ENCODE assay signal across 16 cellular contexts in genomic region chrX:149493567-149494562, GRCh38. TPM values are rescaled to one million over a fixed set of nuclear protein-coding genes. Genes with fewer than 3 reads are reported as not detected.
A peak's percentile ranks its signal among the peaks of the same experiment; 100 is the strongest.
DNase-seq lines count a peak whose midpoint lies in the region; ATAC-seq, FAIRE-seq and TF ChIP-seq lines count a peak whose summit lies in the region.
"Had no signal": no experiment of that assay in that cellular context is flagged by ENCODE, and none has a peak within 500 bp of the region (broad histone marks: within the 10 kb centered on the region; RNA-seq: fewer than 3 reads in every experiment).

No MANE protein-coding gene starts in this region.

- H4K91ac ChIP-seq in neuronal stem cell (ENCODE audit: low read depth, low read length, poor library complexity), result no peak overlapping the region

- TF ChIP-seq CTCF in right atrium auricular region (IDR thresholded peaks at IDR 0.05) (peak in 1 of 2 donors; percentile 25), thyroid gland (IDR thresholded peaks at IDR 0.05) (no peak)

- no peak overlapping the region for H3K4me3 Mint-ChIP-seq in T-helper 17 cell
- no peak overlapping the region for H3K4me3 Mint-ChIP-seq in activated naive CD4-positive, alpha-beta T cell treated with anti-CD3 and anti-CD28 coated beads, Interleukin-2, amount 10 ng/mL, durations not matched to agents 7 days and 5 days
- H3K4me3 Mint-ChIP-seq: activated CD4-positive, alpha-beta T cell treated with anti-CD3 and anti-CD28 coated beads, Interleukin-2, amount 10 ng/mL, durations not matched to agents 24 days and 14 days had no signal

- no peaks in the 10 kb centered on the region for H3K9me3 Mint-ChIP-seq in activated naive CD4-positive, alpha-beta T cell treated with anti-CD3 and anti-CD28 coated beads, Interleukin-2, amount 10 ng/mL, durations not matched to agents 7 days and 5 days
- H3K9me3 Mint-ChIP-seq: activated CD4-positive, alpha-beta T cell treated with anti-CD3 and anti-CD28 coated beads, Interleukin-2, amount 10 ng/mL, durations not matched to agents 24 days and 14 days had no signal

- H3K4ac ChIP-seq in neuronal stem cell (ENCODE audit: low read length), result no peak overlapping the region

- ATAC-seq in T-helper 17 cell, result peak; percentile 19

- H3K4me1 ChIP-seq in right atrium auricular region (peaks cover 0 to 4% of the 10 kb centered on the region in 2 donors), thyroid gland (no peaks in the 10 kb centered on the region), neuronal stem cell (ENCODE audit: control insufficient read depth in 2 of 2, insufficient read depth in 1 of 2, low read depth in 1 of 2, low read length in 2 of 2) (no peaks in the 10 kb centered on the region)

- H4K8ac ChIP-seq in neuronal stem cell (ENCODE audit: low read depth, low read length), result no peak overlapping the region

- FAIRE-seq in H54 (lab: Jason Lieb, UNC), result no peak

- H3K27me3 ChIP-seq in right atrium auricular region (no peaks in the 10 kb centered on the region), thyroid gland (no peaks in the 10 kb centered on the region), neuronal stem cell (ENCODE audit: control insufficient read depth in 3 of 3, insufficient read depth in 3 of 3, low read depth in 1 of 3, low read length in 3 of 3) (no peaks in the 10 kb centered on the region)

- H3K36me3 ChIP-seq in right atrium auricular region (peaks cover 41% of the 10 kb centered on the region), thyroid gland (peaks cover 22 to 32% of the 10 kb centered on the region in 2 donors), neuronal stem cell (replicated peaks in 1 of 2; ENCODE audit: control insufficient read depth in 2 of 2, insufficient read depth in 2 of 2, low read length in 2 of 2) (peaks cover 41 to 92% of the 10 kb centered on the region in 2 donors)

- H3K27ac ChIP-seq in right atrium auricular region, result peak overlapping the region; percentile 54 to 73
- no peak overlapping the region for H3K27ac ChIP-seq in thyroid gland
- no peak overlapping the region for H3K27ac ChIP-seq in neuronal stem cell (replicated peaks; ENCODE audit: low read length)
- H3K27ac ChIP-seq: HL-60 had no signal

- peak; percentile 4 for DNase-seq in NCI-H82 (lab: John Stamatoyannopoulos, UW)
- no peak for DNase-seq in NCI-H82 treated with DMSO at 0.1 percent for 48 hours (lab: John Stamatoyannopoulos, UW; ENCODE audit: unreplicated experiment)
- no peak for DNase-seq in T-helper 17 cell
- DNase-seq in right atrium auricular region (ENCODE audit: low spot score), result no peak
- peak; percentile 20 to 27 for DNase-seq in thyroid gland
- DNase-seq in activated naive CD4-positive, alpha-beta T cell treated with anti-CD3 and anti-CD28 coated beads, Interleukin-2, amount 10 ng/mL, durations not matched to agents 7 days and 5 days, result no peak
- DNase-seq in H54 (ENCODE audit: insufficient read length, low spot score), result no peak
- no peak for DNase-seq in neuronal stem cell (ENCODE audit: low spot score)
- DNase-seq: activated CD4-positive, alpha-beta T cell treated with anti-CD3 and anti-CD28 coated beads, Interleukin-2, amount 10 ng/mL, durations not matched to agents 24 days and 14 days; activated naive CD4-positive, alpha-beta T cell treated with Interleukin-2 at 50 U/mL for 16 hours; DMS79 treated with DMSO at 0.1 percent for 48 hours; NCI-H1105 treated with DMSO at 0.1 percent for 48 hours; NCI-H524 treated with DMSO at 0.1 percent for 48 hours had no signal

- no peak overlapping the region for H3K4me2 ChIP-seq in neuronal stem cell (ENCODE audit: insufficient read depth, low read length, poor library complexity, severe bottlenecking)

- H2AFZ ChIP-seq in neuronal stem cell (ENCODE audit: low read length), result no peak overlapping the region

- H3K18ac ChIP-seq in neuronal stem cell (ENCODE audit: low read length), result no peak overlapping the region

- H3K79me1 ChIP-seq in neuronal stem cell (ENCODE audit: low read depth, low read length), result no peaks in the 10 kb centered on the region

- H3K9ac ChIP-seq in neuronal stem cell (ENCODE audit: low read depth, low read length, poor library complexity), result no peak overlapping the region

- 69 to 71% methylated on average over 11 to 13 of the region's 13 CpGs for WGBS in thyroid gland, 2 donors
- no CpG with 5 or more reads among the region's 13 CpGs for WGBS in neuronal stem cell (ENCODE audit: extremely low coverage in 2 of 2, insufficient read length in 2 of 2, insufficient replicate concordance in 1 of 2), 2 donors

- peaks cover 5% of the 10 kb centered on the region for H3K36me3 Mint-ChIP-seq in T-helper 17 cell (ENCODE audit: low read depth)
- H3K36me3 Mint-ChIP-seq in activated naive CD4-positive, alpha-beta T cell treated with anti-CD3 and anti-CD28 coated beads, Interleukin-2, amount 10 ng/mL, durations not matched to agents 7 days and 5 days, result peaks cover 20% of the 10 kb centered on the region

- no peak overlapping the region for H2AK5ac ChIP-seq in neuronal stem cell (ENCODE audit: low read depth, low read length)

- H3K9me3 ChIP-seq in T-helper 17 cell (ENCODE audit: control insufficient read depth, low read length, poor library complexity, severe bottlenecking), result no peaks in the 10 kb centered on the region
- H3K9me3 ChIP-seq in right atrium auricular region, result no peaks in the 10 kb centered on the region
- H3K9me3 ChIP-seq in thyroid gland, result no peaks in the 10 kb centered on the region
- H3K9me3 ChIP-seq in neuronal stem cell (replicated peaks in 1 of 2; ENCODE audit: control insufficient read depth in 2 of 2, insufficient read depth in 1 of 2, low read depth in 1 of 2, low read length in 2 of 2), result peaks cover 0 to 2% of the 10 kb centered on the region in 2 donors

- CTCF ChIA-PET in activated naive CD4-positive, alpha-beta T cell treated with anti-CD3 and anti-CD28 coated beads, Interleukin-2, amount 10 ng/mL, durations not matched to agents 7 days and 5 days (lab: Charles Lee), result interaction anchor here (0.9 kb wide), 1 partner anchor 337 kb away, joined by 3 read pairs; no protein-coding TSS in a partner anchor

- no peaks in the 10 kb centered on the region for H3K27me3 Mint-ChIP-seq in T-helper 17 cell
- H3K27me3 Mint-ChIP-seq in activated naive CD4-positive, alpha-beta T cell treated with anti-CD3 and anti-CD28 coated beads, Interleukin-2, amount 10 ng/mL, durations not matched to agents 7 days and 5 days, result no peaks in the 10 kb centered on the region
- H3K27me3 Mint-ChIP-seq: activated CD4-positive, alpha-beta T cell treated with anti-CD3 and anti-CD28 coated beads, Interleukin-2, amount 10 ng/mL, durations not matched to agents 24 days and 14 days; progenitor cell of endocrine pancreas had no signal

- no peak overlapping the region for H2BK12ac ChIP-seq in neuronal stem cell (ENCODE audit: low read length)

- H3K4me3 ChIP-seq in right atrium auricular region (no peak overlapping the region), thyroid gland (replicated peaks in 1 of 3) (no peak overlapping the region), neuronal stem cell (ENCODE audit: low read length in 2 of 2) (no peak overlapping the region)

- H3K4me1 Mint-ChIP-seq in T-helper 17 cell, result peaks cover 13% of the 10 kb centered on the region
- H3K4me1 Mint-ChIP-seq in activated naive CD4-positive, alpha-beta T cell treated with anti-CD3 and anti-CD28 coated beads, Interleukin-2, amount 10 ng/mL, durations not matched to agents 7 days and 5 days, result no peaks in the 10 kb centered on the region
- H3K4me1 Mint-ChIP-seq: activated CD4-positive, alpha-beta T cell treated with anti-CD3 and anti-CD28 coated beads, Interleukin-2, amount 10 ng/mL, durations not matched to agents 24 days and 14 days had no signal

- no peak overlapping the region for H2BK15ac ChIP-seq in neuronal stem cell (ENCODE audit: low read length)

- no peak overlapping the region for H3K27ac Mint-ChIP-seq in T-helper 17 cell
- no peak overlapping the region for H3K27ac Mint-ChIP-seq in activated naive CD4-positive, alpha-beta T cell treated with anti-CD3 and anti-CD28 coated beads, Interleukin-2, amount 10 ng/mL, durations not matched to agents 7 days and 5 days
- H3K27ac Mint-ChIP-seq: activated CD4-positive, alpha-beta T cell treated with anti-CD3 and anti-CD28 coated beads, Interleukin-2, amount 10 ng/mL, durations not matched to agents 24 days and 14 days; progenitor cell of endocrine pancreas had no signal

- H2BK120ac ChIP-seq in neuronal stem cell (ENCODE audit: low read depth, low read length), result no peak overlapping the region

- TF ChIP-seq POLR2A in thyroid gland (IDR thresholded peaks at IDR 0.05) (no peak), H54 (IDR thresholded peaks at IDR 0.05; ENCODE audit: low read depth, low read length) (no peak)

- H3K23ac ChIP-seq in neuronal stem cell (ENCODE audit: low read depth, low read length, poor library complexity), result no peak overlapping the region

- no peak overlapping the region for H3K14ac ChIP-seq in neuronal stem cell (ENCODE audit: low read length)

- no peak overlapping the region for H2BK5ac ChIP-seq in neuronal stem cell (ENCODE audit: low read length)

- intact Hi-C loops in thyroid gland (cut with DNase I), result no loop called here

RNA-seq across cellular contexts. Expression of gene IDS, which starts 11.2 kb away (rescaled TPM):
- total RNA-seq in T-helper 17 cell, result 100 to 1,000 TPM; 346 to 507 TPM
- 10 to 100 TPM; 91.1 to 93.1 TPM for total RNA-seq in right atrium auricular region
- 10 to 100 TPM; 76.8 to 88.6 (median 83.9) TPM for total RNA-seq in thyroid gland
- 25.5 TPM for polyA plus RNA-seq in neuronal stem cell (2013, experiment 1 of 2)
- 25.5 TPM for polyA plus RNA-seq in neuronal stem cell (2013, experiment 2 of 2)

RNA-seq across cellular contexts. Expression of gene EOLA1, which starts 46.9 kb away (rescaled TPM):
- total RNA-seq in T-helper 17 cell, result 10 to 100 TPM; 66.3 to 72.5 TPM
- 10 to 100 TPM; 10.8 to 14.4 TPM for total RNA-seq in right atrium auricular region
- 10 to 100 TPM; 12.9 to 20.1 (median 17.5) TPM for total RNA-seq in thyroid gland
- 6.4 TPM for polyA plus RNA-seq in neuronal stem cell (2013, experiment 1 of 2)
- polyA plus RNA-seq in neuronal stem cell (2013, experiment 2 of 2), result 7.3 TPM

RNA-seq across cellular contexts. Expression of gene HSFX3, which starts 55.9 kb away (rescaled TPM):
- total RNA-seq in T-helper 17 cell (not detected), right atrium auricular region (not detected), thyroid gland (not detected)
- not detected for polyA plus RNA-seq in neuronal stem cell (2013, experiment 1 of 2)
- not detected for polyA plus RNA-seq in neuronal stem cell (2013, experiment 2 of 2)
- total RNA-seq: activated CD4-positive, alpha-beta T cell treated with anti-CD3 and anti-CD28 coated beads, Interleukin-2, amount 10 ng/mL, durations not matched to agents 24 days and 14 days; progenitor cell of endocrine pancreas; temporal lobe had no signal

Comparison
In these comparisons a context has a peak if more than half of its experiments do, and no peak if none do; other contexts are left out.
1. DNase-seq: peak in NCI-H82 (single experiment) and thyroid gland (2 of 2); none in NCI-H82 treated with DMSO at 0.1 percent for 48 hours (single experiment), T-helper 17 cell (0 of 3), right atrium auricular region (single experiment), activated naive CD4-positive, alpha-beta T cell treated with anti-CD3 and anti-CD28 coated beads, Interleukin-2, amount 10 ng/mL, durations not matched to agents 7 days and 5 days (single experiment), H54 (single experiment) and neuronal stem cell (single experiment).
2. H3K27ac ChIP-seq: peak in right atrium auricular region (2 of 2); none in thyroid gland (0 of 3) and neuronal stem cell (single experiment).